ENCODE assay signal across 11 cellular contexts in genomic region chr3:188433526-188433855, GRCh38.
DNase-seq lines count a peak whose midpoint lies in the region; ATAC-seq and TF ChIP-seq lines count a peak whose summit lies in the region.
"Had no signal": no experiment of that assay in that cellular context is flagged by ENCODE, and none has a peak within 500 bp of the region (broad histone marks: within the 10 kb centered on the region; RNA-seq: fewer than 3 reads in every experiment).

No MANE protein-coding gene starts in this region.

- peaks cover 19% of the 10 kb centered on the region for H3K4me1 ChIP-seq in CD4-positive, alpha-beta memory T cell (ENCODE audit: insufficient read depth, low read length)
- H3K4me1 ChIP-seq in neutrophil (ENCODE audit: control insufficient read depth in 1 of 2, insufficient read depth in 1 of 2, low read depth in 1 of 2, low read length in 1 of 2) (peaks cover 70 to 79% of the 10 kb centered on the region in 2 experiments), smooth muscle cell (ENCODE audit: low read depth) (no peaks in the 10 kb centered on the region)

- no peaks in the 10 kb centered on the region for H3K9me3 ChIP-seq in CD4-positive, alpha-beta memory T cell (ENCODE audit: control insufficient read depth in 1 of 2, low read length in 2 of 2)
- H3K9me3 ChIP-seq in neutrophil, result no peaks in the 10 kb centered on the region
- no peaks in the 10 kb centered on the region for H3K9me3 ChIP-seq in smooth muscle cell (replicated peaks; ENCODE audit: low read depth)
- H3K9me3 ChIP-seq: transverse colon had no signal

- H3K9me3 Mint-ChIP-seq in CD4-positive, alpha-beta memory T cell, result peaks cover 0 to 3% (median 0%) of the 10 kb centered on the region in 8 donors
- peaks cover 3% of the 10 kb centered on the region for H3K9me3 Mint-ChIP-seq in chondrocyte (ENCODE audit: low read depth)

- no peaks in the 10 kb centered on the region for H3K27me3 Mint-ChIP-seq in CD4-positive, alpha-beta memory T cell
- no peaks in the 10 kb centered on the region for H3K27me3 Mint-ChIP-seq in chondrocyte (ENCODE audit: low read depth)

- H2AFZ ChIP-seq in smooth muscle cell (ENCODE audit: low read depth), result no peak overlapping the region

- ATAC-seq in HG02571 (IDR thresholded peaks at IDR 0.05; ENCODE audit: unreplicated experiment) (no peak), GM21360 (IDR thresholded peaks at IDR 0.05; ENCODE audit: unreplicated experiment) (no peak)

- intact Hi-C loops in CD4-positive, alpha-beta memory T cell (cut with micrococcal nuclease), result no loop called here

- H4K20me1 ChIP-seq in smooth muscle cell (ENCODE audit: low read depth), result peaks cover 25% of the 10 kb centered on the region

- DNase-seq in CD4-positive, alpha-beta memory T cell, result no peak
- DNase-seq in HL-60 (ENCODE audit: low read depth in 1 of 2, low spot score in 1 of 2) (no peak), chondrocyte (ENCODE audit: low spot score) (no peak), smooth muscle cell (lab: John Stamatoyannopoulos, UW; ENCODE audit: unreplicated experiment) (no peak), SW480 (ENCODE audit: low spot score) (no peak)
- DNase-seq: NCI-H2081 treated with DMSO at 0.1 percent for 48 hours; stimulated activated CD4-positive, alpha-beta T cell treated with anti-CD3 and anti-CD28 coated beads, Interleukin-4, amount 100 ng/mL, for 4 hours; transverse colon had no signal

- H3K4me3 Mint-ChIP-seq in CD4-positive, alpha-beta memory T cell, result peak overlapping the region in 5 of 8 donors; percentile 11 to 60 (median 27)
- no peak overlapping the region for H3K4me3 Mint-ChIP-seq in chondrocyte (ENCODE audit: unreplicated experiment)

- H3K4me1 Mint-ChIP-seq in CD4-positive, alpha-beta memory T cell, result peaks cover 32 to 45% (median 34%) of the 10 kb centered on the region in 4 donors
- H3K4me1 Mint-ChIP-seq in chondrocyte (ENCODE audit: low read depth), result peaks cover 40% of the 10 kb centered on the region

- H3K36me3 ChIP-seq in CD4-positive, alpha-beta memory T cell (ENCODE audit: insufficient read depth, low read length), result no peaks in the 10 kb centered on the region
- H3K36me3 ChIP-seq in neutrophil (no peaks in the 10 kb centered on the region), smooth muscle cell (ENCODE audit: low read depth) (no peaks in the 10 kb centered on the region)
- H3K36me3 ChIP-seq: transverse colon had no signal

- peaks cover 52% of the 10 kb centered on the region for H3K79me2 ChIP-seq in smooth muscle cell (ENCODE audit: low read depth)

- H3K9ac ChIP-seq in smooth muscle cell (ENCODE audit: low read depth), result no peak overlapping the region

- no peak overlapping the region for H3K4me3 ChIP-seq in CD4-positive, alpha-beta memory T cell (ENCODE audit: low read length in 2 of 2)
- H3K4me3 ChIP-seq in HL-60 (replicated peaks; ENCODE audit: insufficient read depth, low read length), result no peak overlapping the region
- H3K4me3 ChIP-seq in neutrophil (ENCODE audit: low read depth in 1 of 2, low read length in 1 of 2), result peak overlapping the region; percentile 36 to 38
- no peak overlapping the region for H3K4me3 ChIP-seq in smooth muscle cell
- H3K4me3 ChIP-seq: transverse colon had no signal

- no peak overlapping the region for H3K27ac ChIP-seq in CD4-positive, alpha-beta memory T cell (ENCODE audit: low read depth, low read length)
- H3K27ac ChIP-seq in HL-60 (replicated peaks) (peak overlapping the region; percentile 76), neutrophil (peak overlapping the region; percentile 81), smooth muscle cell (ENCODE audit: low read depth) (no peak overlapping the region)

- H3F3A ChIP-seq in smooth muscle cell (ENCODE audit: low read depth), result no peaks in the 10 kb centered on the region

- H3K27me3 ChIP-seq in CD4-positive, alpha-beta memory T cell (ENCODE audit: insufficient read depth, low read length), result no peaks in the 10 kb centered on the region
- H3K27me3 ChIP-seq in HL-60 (ENCODE audit: insufficient read depth, poor library complexity, severe bottlenecking), result no peaks in the 10 kb centered on the region
- no peaks in the 10 kb centered on the region for H3K27me3 ChIP-seq in neutrophil
- no peaks in the 10 kb centered on the region for H3K27me3 ChIP-seq in smooth muscle cell (ENCODE audit: low read depth)
- H3K27me3 ChIP-seq: transverse colon had no signal

- H3K4me2 ChIP-seq in smooth muscle cell, result no peak overlapping the region

- POLR2A ChIA-PET in CD4-positive, alpha-beta memory T cell (lab: Charles Lee; ENCODE audit: partially characterized antibody), result no interaction called here

- TF ChIP-seq CTCF in HL-60 (IDR thresholded peaks at IDR 0.05; ENCODE audit: insufficient read depth, low read length) (no peak), chondrocyte (IDR thresholded peaks at IDR 0.05) (no peak), neutrophil (IDR thresholded peaks at IDR 0.05) (no peak), smooth muscle cell (IDR thresholded peaks at IDR 0.05; ENCODE audit: borderline replicate concordance, insufficient read depth, poor library complexity, severe bottlenecking) (no peak)

- CTCF ChIA-PET in CD4-positive, alpha-beta memory T cell (lab: Charles Lee; ENCODE audit: partially characterized antibody), result no interaction called here

- peaks cover 7% of the 10 kb centered on the region in 2 donors for H3K36me3 Mint-ChIP-seq in CD4-positive, alpha-beta memory T cell
- peaks cover 4% of the 10 kb centered on the region for H3K36me3 Mint-ChIP-seq in chondrocyte (ENCODE audit: low read depth)

- peak overlapping the region in 6 of 7 donors; percentile 55 to 92 (median 75) for H3K27ac Mint-ChIP-seq in CD4-positive, alpha-beta memory T cell
- H3K27ac Mint-ChIP-seq in chondrocyte (ENCODE audit: unreplicated experiment), result peak overlapping the region; percentile 78

Comparison
In these comparisons a context has a peak if more than half of its experiments do, and no peak if none do; other contexts are left out.
1. H3K27ac ChIP-seq: peak in HL-60 (single experiment) and neutrophil (single experiment); none in CD4-positive, alpha-beta memory T cell (single experiment) and smooth muscle cell (single experiment).
2. H3K4me3 ChIP-seq: peak in neutrophil (2 of 2); none in CD4-positive, alpha-beta memory T cell (0 of 2), HL-60 (single experiment) and smooth muscle cell (single experiment).